8 cellular contexts compared by ENCODE assay signal in genomic region chr2:117470311-117471095, GRCh38.
DNase-seq lines count a peak whose midpoint lies in the region; ATAC-seq and TF ChIP-seq lines count a peak whose summit lies in the region.

No MANE protein-coding gene starts in this region.

- TF ChIP-seq CTCF in HCT116 (IDR thresholded peaks at IDR 0.05 in 2 of 3, conservative IDR thresholded peaks at IDR 0.05 in 1 of 3; ENCODE audit: borderline replicate concordance in 1 of 3, insufficient read depth in 1 of 3, low read depth in 2 of 3, low read length in 2 of 3) (peak in 2 of 3 experiments; percentile 42 to 63; a peak in 4 of 6 replicates), brain microvascular endothelial cell (IDR thresholded peaks at IDR 0.05; ENCODE audit: low read depth, low read length, missing control alignments) (peak; percentile 22)

- H2BK120ac ChIP-seq in neuronal stem cell (ENCODE audit: low read depth, low read length), result no peak overlapping the region

- no peak overlapping the region for H3K9ac ChIP-seq in HCT116 (ENCODE audit: low read length)
- H3K9ac ChIP-seq in neuronal stem cell (ENCODE audit: low read depth, low read length, poor library complexity), result no peak overlapping the region

- H3K4ac ChIP-seq in neuronal stem cell (ENCODE audit: low read length), result no peak overlapping the region

- in situ Hi-C loops in brain microvascular endothelial cell (cut with HindIII; ENCODE audit: low pct_ligation_motif_present, low sequenced_read_pairs), result no loop called here

- no peaks in the 10 kb centered on the region for H3K4me1 ChIP-seq in HCT116 (ENCODE audit: control insufficient read depth in 1 of 2, insufficient read depth in 2 of 2, low read length in 2 of 2)
- H3K4me1 ChIP-seq in neuronal stem cell (ENCODE audit: control insufficient read depth in 2 of 2, insufficient read depth in 1 of 2, low read depth in 1 of 2, low read length in 2 of 2), result no peaks in the 10 kb centered on the region

- no peak overlapping the region for H2BK12ac ChIP-seq in neuronal stem cell (ENCODE audit: low read length)

- H3K36me3 ChIP-seq in HCT116 (ENCODE audit: control insufficient read depth in 1 of 2, insufficient read depth in 2 of 2, low read length in 2 of 2), result no peaks in the 10 kb centered on the region
- H3K36me3 ChIP-seq in brain microvascular endothelial cell (replicated peaks), result no peaks in the 10 kb centered on the region
- peaks cover 0 to 5% of the 10 kb centered on the region in 2 donors for H3K36me3 ChIP-seq in neuronal stem cell (replicated peaks in 1 of 2; ENCODE audit: control insufficient read depth in 2 of 2, insufficient read depth in 2 of 2, low read length in 2 of 2)

- H2AFZ ChIP-seq in HCT116 (ENCODE audit: low read depth, low read length, poor library complexity, severe bottlenecking) (no peak overlapping the region), neuronal stem cell (ENCODE audit: low read length) (no peak overlapping the region)

- H3K27me3 ChIP-seq in HCT116 (ENCODE audit: insufficient read depth, low read length) (no peaks in the 10 kb centered on the region), brain microvascular endothelial cell (replicated peaks) (no peaks in the 10 kb centered on the region), neuronal stem cell (ENCODE audit: control insufficient read depth in 3 of 3, insufficient read depth in 3 of 3, low read depth in 1 of 3, low read length in 3 of 3) (no peaks in the 10 kb centered on the region)

- DNase-seq in NCI-H510A treated with DMSO at 0.1 percent for 48 hours (lab: John Stamatoyannopoulos, UW) (peak; percentile 31), NCI-H510A (lab: John Stamatoyannopoulos, UW) (no peak), HCT116 (ENCODE audit: low read depth, low spot score) (peak; percentile 6), NCI-H2227 treated with DMSO at 0.1 percent for 48 hours (lab: John Stamatoyannopoulos, UW) (peak; percentile 44), brain microvascular endothelial cell (no peak), neuronal stem cell (ENCODE audit: low spot score) (peak; percentile 61)
- DNase-seq in central memory CD4-positive, alpha-beta T cell, result no peak
- no peak for DNase-seq in effector CD8-positive, alpha-beta T cell (lab: John Stamatoyannopoulos, UW)

- no peak overlapping the region for H2BK5ac ChIP-seq in neuronal stem cell (ENCODE audit: low read length)

- BruUV-seq in HCT116 (replicated peaks; lab: Mats Ljungman, UMichigan), result no TSS peak

- no peak overlapping the region for H2AK5ac ChIP-seq in neuronal stem cell (ENCODE audit: low read depth, low read length)

- H3K4me3 ChIP-seq in HCT116 (replicated peaks in 1 of 2; ENCODE audit: low read depth in 1 of 2, low read length in 2 of 2), result no peak overlapping the region
- H3K4me3 ChIP-seq in brain microvascular endothelial cell (ENCODE audit: low read depth, low read length), result no peak overlapping the region
- no peak overlapping the region for H3K4me3 ChIP-seq in neuronal stem cell (ENCODE audit: low read length in 2 of 2)

- no peaks in the 10 kb centered on the region for H3K79me2 ChIP-seq in HCT116 (ENCODE audit: insufficient read depth, low read length)

- POLR2A ChIA-PET in HCT116 (lab: Charles Lee), result no interaction called here

- no peak overlapping the region for H3K4me2 ChIP-seq in HCT116 (ENCODE audit: low read length)
- H3K4me2 ChIP-seq in neuronal stem cell (ENCODE audit: insufficient read depth, low read length, poor library complexity, severe bottlenecking), result no peak overlapping the region

- RAD21 ChIA-PET in HCT116 (lab: Charles Lee; ENCODE audit: low non-redundant PET in 1 of 2, low total read pairs in 2 of 2, uncharacterized antibody in 2 of 2, unreplicated experiment in 2 of 2), result no interaction called here

- H3K27ac ChIP-seq in HCT116 (ENCODE audit: low read depth, low read length) (no peak overlapping the region), brain microvascular endothelial cell (no peak overlapping the region), neuronal stem cell (replicated peaks; ENCODE audit: low read length) (no peak overlapping the region)

- H2BK15ac ChIP-seq in neuronal stem cell (ENCODE audit: low read length), result no peak overlapping the region

- no peaks in the 10 kb centered on the region for H3K9me2 ChIP-seq in HCT116 (ENCODE audit: insufficient read depth)

- H3K79me1 ChIP-seq in neuronal stem cell (ENCODE audit: low read depth, low read length), result no peaks in the 10 kb centered on the region

- peak; percentile 19; the same call in 1 of the 2 replicates for TF ChIP-seq RAD21 in HCT116 (IDR thresholded peaks at IDR 0.05; ENCODE audit: low read depth)

- no peak overlapping the region for H3K18ac ChIP-seq in neuronal stem cell (ENCODE audit: low read length)

- CTCF ChIA-PET in HCT116 (lab: Charles Lee), result no interaction called here

- no peaks in the 10 kb centered on the region for H4K20me1 ChIP-seq in HCT116 (ENCODE audit: insufficient read depth)

- ATAC-seq in HCT116, result no peak

- H4K91ac ChIP-seq in neuronal stem cell (ENCODE audit: low read depth, low read length, poor library complexity), result no peak overlapping the region

- intact Hi-C loops in HCT116 (cut with micrococcal nuclease), result loop anchor here (5.0 to 10.0 kb wide), 2 partner anchors 302 to 1394 kb away; no protein-coding TSS in a partner anchor

- TF ChIP-seq POLR2A in HCT116 (IDR thresholded peaks at IDR 0.05; ENCODE audit: borderline replicate concordance, extremely low read depth, insufficient read depth, insufficient read length), result no peak

- WGBS in neuronal stem cell (ENCODE audit: extremely low coverage in 2 of 2, insufficient read length in 2 of 2, insufficient replicate concordance in 1 of 2), 2 donors, result no CpG with 5 or more reads among the region's 7 CpGs

- H3K14ac ChIP-seq in neuronal stem cell (ENCODE audit: low read length), result no peak overlapping the region

- no peak overlapping the region for H3K23ac ChIP-seq in neuronal stem cell (ENCODE audit: low read depth, low read length, poor library complexity)

- H3K9me3 ChIP-seq in HCT116 (ENCODE audit: control insufficient read depth in 1 of 2, insufficient read depth in 1 of 2, low read depth in 1 of 2, low read length in 2 of 2) (no peaks in the 10 kb centered on the region; a peak in 1 of 4 replicates), neuronal stem cell (replicated peaks in 1 of 2; ENCODE audit: control insufficient read depth in 2 of 2, insufficient read depth in 1 of 2, low read depth in 1 of 2, low read length in 2 of 2) (peaks cover 0 to 23% of the 10 kb centered on the region in 2 donors)

- no peak overlapping the region for H4K8ac ChIP-seq in neuronal stem cell (ENCODE audit: low read depth, low read length)

TF ChIP-seq in HCT116, 20 proteins besides CTCF, POLR2A, EP300 and RAD21:
- TF ChIP-seq SRF (IDR thresholded peaks at IDR 0.05; ENCODE audit: low read depth), result no peak
- TF ChIP-seq MAX (IDR thresholded peaks at IDR 0.05), result peak; percentile 18; the same call in 1 of the 2 replicates
TF ChIP-seq in HCT116: peak in this region for 1.

Comparison
In these comparisons a context has a peak if more than half of its experiments do, and no peak if none do; other contexts are left out.
1. DNase-seq: peak in NCI-H510A treated with DMSO at 0.1 percent for 48 hours (single experiment), HCT116 (single experiment), NCI-H2227 treated with DMSO at 0.1 percent for 48 hours (single experiment) and neuronal stem cell (single experiment); none in NCI-H510A (single experiment), brain microvascular endothelial cell (single experiment), central memory CD4-positive, alpha-beta T cell (single experiment) and effector CD8-positive, alpha-beta T cell (single experiment).